Comparison of ENCODE assay signal across 12 cellular contexts in genomic region chr4:55993994-55994657, GRCh38. TPM values are rescaled to one million over a fixed set of nuclear protein-coding genes. Genes with fewer than 3 reads are reported as not detected.
DNase-seq lines count a peak whose midpoint lies in the region; ATAC-seq and TF ChIP-seq lines count a peak whose summit lies in the region.
"Had no signal": no experiment of that assay in that cellular context is flagged by ENCODE, and none has a peak within 500 bp of the region (broad histone marks: within the 10 kb centered on the region; RNA-seq: fewer than 3 reads in every experiment).

No MANE protein-coding gene starts in this region.

- POLR2A ChIA-PET in activated CD4-positive, alpha-beta T cell treated with anti-CD3 and anti-CD28 coated beads, Interleukin-2, amount 10 ng/mL, durations not matched to agents 7 days and 5 days (lab: Charles Lee), result no interaction called here
- POLR2A ChIA-PET in naive thymus-derived CD4-positive, alpha-beta T cell (lab: Charles Lee), result no interaction called here

- TF ChIP-seq POLR2A in gastroesophageal sphincter (IDR thresholded peaks at IDR 0.05), result no peak

- CTCF ChIA-PET in activated CD4-positive, alpha-beta T cell treated with anti-CD3 and anti-CD28 coated beads, Interleukin-2, amount 10 ng/mL, durations not matched to agents 7 days and 5 days (lab: Charles Lee), result interaction anchor here (1.6 kb wide), 1 partner anchor 45 kb away, joined by 5 read pairs; the partner anchor contains the start of gene CEP135
- CTCF ChIA-PET in naive thymus-derived CD4-positive, alpha-beta T cell (lab: Charles Lee), result no interaction called here

- H3K36me3 ChIP-seq in naive thymus-derived CD4-positive, alpha-beta T cell (ENCODE audit: control insufficient read depth in 2 of 3, insufficient read depth in 3 of 3, low read length in 3 of 3), result peaks cover under 1 to 38% (median 5%) of the 10 kb centered on the region in 3 experiments
- H3K36me3 ChIP-seq in gastroesophageal sphincter, result peaks cover 0 to 45% of the 10 kb centered on the region in 2 donors
- H3K36me3 ChIP-seq: Peyer's patch had no signal

- H3K27me3 Mint-ChIP-seq in activated CD4-positive, alpha-beta T cell treated with anti-CD3 and anti-CD28 coated beads, Interleukin-2, amount 10 ng/mL, durations not matched to agents 7 days and 5 days, result no peaks in the 10 kb centered on the region
- no peaks in the 10 kb centered on the region for H3K27me3 Mint-ChIP-seq in naive thymus-derived CD4-positive, alpha-beta T cell
- H3K27me3 Mint-ChIP-seq: type B pancreatic cell had no signal

- H3K9me3 ChIP-seq in naive thymus-derived CD4-positive, alpha-beta T cell (ENCODE audit: control insufficient read depth in 2 of 3, low read length in 3 of 3), result no peaks in the 10 kb centered on the region
- H3K9me3 ChIP-seq in gastroesophageal sphincter, result no peaks in the 10 kb centered on the region
- H3K9me3 ChIP-seq: left ventricle myocardium inferior, Peyer's patch, spleen had no signal

- peak; percentile 81 for ATAC-seq in GM21723 (IDR thresholded peaks at IDR 0.05; ENCODE audit: unreplicated experiment)
- peak; percentile 61 for ATAC-seq in HG03558 (IDR thresholded peaks at IDR 0.05; ENCODE audit: extremely low read depth, unreplicated experiment)
- no peak for ATAC-seq in naive thymus-derived CD4-positive, alpha-beta T cell
- no peak for ATAC-seq in gastroesophageal sphincter

- in situ Hi-C loops in G401 (cut with HindIII; ENCODE audit: low sequenced_read_pairs), result no loop called here

- TF ChIP-seq CTCF in gastroesophageal sphincter (IDR thresholded peaks at IDR 0.05), result no peak

- no peak overlapping the region for H3K4me3 ChIP-seq in naive thymus-derived CD4-positive, alpha-beta T cell (ENCODE audit: low read length)
- H3K4me3 ChIP-seq in gastroesophageal sphincter, result no peak overlapping the region
- H3K4me3 ChIP-seq: left ventricle myocardium inferior, Peyer's patch, spleen had no signal

- DNase-seq in activated CD4-positive, alpha-beta T cell treated with anti-CD3 and anti-CD28 coated beads, Interleukin-2, amount 10 ng/mL, durations not matched to agents 7 days and 5 days, result peak; percentile 7
- no peak for DNase-seq in activated CD4-positive, alpha-beta T cell treated with anti-CD3 and anti-CD28 coated beads for 4 hours
- no peak for DNase-seq in naive thymus-derived CD4-positive, alpha-beta T cell
- no peak for DNase-seq in NCI-H1930 (lab: John Stamatoyannopoulos, UW)
- no peak for DNase-seq in G401 (ENCODE audit: low spot score)
- DNase-seq: left ventricle myocardium inferior, Peyer's patch, spleen had no signal

- no peaks in the 10 kb centered on the region for H3K27me3 ChIP-seq in naive thymus-derived CD4-positive, alpha-beta T cell (ENCODE audit: control insufficient read depth in 2 of 2, insufficient read depth in 2 of 2, low read length in 2 of 2)
- no peaks in the 10 kb centered on the region for H3K27me3 ChIP-seq in gastroesophageal sphincter
- H3K27me3 ChIP-seq: Peyer's patch, spleen had no signal

- H3K27ac Mint-ChIP-seq in activated CD4-positive, alpha-beta T cell treated with anti-CD3 and anti-CD28 coated beads, Interleukin-2, amount 10 ng/mL, durations not matched to agents 7 days and 5 days, result peak overlapping the region; percentile 37
- H3K27ac Mint-ChIP-seq in naive thymus-derived CD4-positive, alpha-beta T cell, result peak overlapping the region in 5 of 9 donors; percentile 17 to 62 (median 60)
- H3K27ac Mint-ChIP-seq: type B pancreatic cell had no signal

- H3K36me3 Mint-ChIP-seq in activated CD4-positive, alpha-beta T cell treated with anti-CD3 and anti-CD28 coated beads, Interleukin-2, amount 10 ng/mL, durations not matched to agents 7 days and 5 days (ENCODE audit: low read depth), result peaks cover 61% of the 10 kb centered on the region
- peaks cover 11 to 64% (median 56%) of the 10 kb centered on the region in 5 donors for H3K36me3 Mint-ChIP-seq in naive thymus-derived CD4-positive, alpha-beta T cell

- peaks cover 30% of the 10 kb centered on the region for H3K4me1 Mint-ChIP-seq in activated CD4-positive, alpha-beta T cell treated with anti-CD3 and anti-CD28 coated beads, Interleukin-2, amount 10 ng/mL, durations not matched to agents 7 days and 5 days
- peaks cover 0 to 19% (median 0%) of the 10 kb centered on the region in 7 donors for H3K4me1 Mint-ChIP-seq in naive thymus-derived CD4-positive, alpha-beta T cell

- no peaks in the 10 kb centered on the region for H3K9me3 Mint-ChIP-seq in activated CD4-positive, alpha-beta T cell treated with anti-CD3 and anti-CD28 coated beads, Interleukin-2, amount 10 ng/mL, durations not matched to agents 7 days and 5 days
- peaks cover 0 to under 1% (median 0%) of the 10 kb centered on the region in 11 donors for H3K9me3 Mint-ChIP-seq in naive thymus-derived CD4-positive, alpha-beta T cell
- H3K9me3 Mint-ChIP-seq: type B pancreatic cell had no signal

- H3K27ac ChIP-seq in naive thymus-derived CD4-positive, alpha-beta T cell (ENCODE audit: low read depth, low read length), result no peak overlapping the region
- H3K27ac ChIP-seq in gastroesophageal sphincter, result no peak overlapping the region
- H3K27ac ChIP-seq: left ventricle myocardium inferior, Peyer's patch, spleen had no signal

- TF ChIP-seq EP300 in gastroesophageal sphincter (IDR thresholded peaks at IDR 0.05), result no peak

- H3K4me1 ChIP-seq in naive thymus-derived CD4-positive, alpha-beta T cell (ENCODE audit: control insufficient read depth in 2 of 2, insufficient read depth in 2 of 2, low read length in 2 of 2), result no peaks in the 10 kb centered on the region
- no peaks in the 10 kb centered on the region for H3K4me1 ChIP-seq in gastroesophageal sphincter
- H3K4me1 ChIP-seq: left ventricle myocardium inferior, Peyer's patch, spleen had no signal

- intact Hi-C loops in naive thymus-derived CD4-positive, alpha-beta T cell (cut with micrococcal nuclease), result loop anchor here in 1 of 2 donors (5.0 kb wide), 1 partner anchor 53 kb away; a partner anchor contains a TSS

- no peak overlapping the region for H3K4me3 Mint-ChIP-seq in activated CD4-positive, alpha-beta T cell treated with anti-CD3 and anti-CD28 coated beads, Interleukin-2, amount 10 ng/mL, durations not matched to agents 7 days and 5 days
- peak overlapping the region in 1 of 10 donors; percentile 55 for H3K4me3 Mint-ChIP-seq in naive thymus-derived CD4-positive, alpha-beta T cell
- H3K4me3 Mint-ChIP-seq: type B pancreatic cell had no signal

- WGBS in gastroesophageal sphincter (ENCODE audit: low coverage in 1 of 2), 2 donors, result 85 to 92% methylated on average over 2 to 3 of the region's 3 CpGs

RNA-seq across cellular contexts. Expression of gene CEP135, which starts 45.4 kb away (rescaled TPM):
- total RNA-seq in activated CD4-positive, alpha-beta T cell treated with anti-CD3 and anti-CD28 coated beads, Interleukin-2, amount 10 ng/mL, durations not matched to agents 7 days and 5 days, result 10 to 100 TPM; 19.1 to 22.7 TPM
- total RNA-seq in naive thymus-derived CD4-positive, alpha-beta T cell, result 10 to 100 TPM; 20.6 to 38.8 (median 24.6) TPM
- polyA plus RNA-seq in naive thymus-derived CD4-positive, alpha-beta T cell, result 10 to 100 TPM in 1 of 2 donors, 1 to 10 TPM in 1; 8.9 to 15.5 TPM
- total RNA-seq in G401 (2014; rRNA removed; shearing (Covaris generic)), result 5.7 and 10.7 TPM in 2 replicates
- 1 to 10 TPM; 4.5 to 5.3 (median 4.7) TPM for total RNA-seq in gastroesophageal sphincter

Comparison
In these comparisons a context has a peak if more than half of its experiments do, and no peak if none do; other contexts are left out.
1. ATAC-seq: peak in GM21723 (single experiment) and HG03558 (single experiment); none in naive thymus-derived CD4-positive, alpha-beta T cell (single experiment) and gastroesophageal sphincter (single experiment).